In genomic region chr9:75889977-75890540, GRCh38 we compare ENCODE assay signal across 8 cellular contexts. TPM values are rescaled to one million over a fixed set of nuclear protein-coding genes. Genes with fewer than 3 reads are reported as not detected.
DNase-seq lines count a peak whose midpoint lies in the region; ATAC-seq lines count a peak whose summit lies in the region.

No MANE protein-coding gene starts in this region.

- no peaks in the 10 kb centered on the region for H3K9me3 Mint-ChIP-seq in activated naive CD4-positive, alpha-beta T cell treated with anti-CD3 and anti-CD28 coated beads, Interleukin-2, amount 50 U/mL, for 24 hours

- ATAC-seq in activated CD4-positive, CD25-positive, alpha-beta regulatory T cell treated with anti-CD3 and anti-CD28 coated beads, Interleukin-2, amount 50 U/mL, for 24 hours = peak; percentile 2 to 10
- ATAC-seq in HG03139 (IDR thresholded peaks at IDR 0.05; ENCODE audit: unreplicated experiment) = no peak

- no peaks in the 10 kb centered on the region for H3K36me3 Mint-ChIP-seq in activated naive CD4-positive, alpha-beta T cell treated with anti-CD3 and anti-CD28 coated beads, Interleukin-2, amount 50 U/mL, for 24 hours

- peak overlapping the region; percentile 85 for H3K27ac Mint-ChIP-seq in activated naive CD4-positive, alpha-beta T cell treated with anti-CD3 and anti-CD28 coated beads, Interleukin-2, amount 50 U/mL, for 24 hours

- H3K4me1 Mint-ChIP-seq in activated naive CD4-positive, alpha-beta T cell treated with anti-CD3 and anti-CD28 coated beads, Interleukin-2, amount 50 U/mL, for 24 hours = peaks cover 49% of the 10 kb centered on the region

- no peaks in the 10 kb centered on the region for H3K27me3 Mint-ChIP-seq in activated naive CD4-positive, alpha-beta T cell treated with anti-CD3 and anti-CD28 coated beads, Interleukin-2, amount 50 U/mL, for 24 hours

- DNase-seq in activated CD4-positive, CD25-positive, alpha-beta regulatory T cell treated with anti-CD3 and anti-CD28 coated beads, Interleukin-2, amount 50 U/mL, for 72 hours = no peak
- DNase-seq in M059J (ENCODE audit: low read depth) = peak; percentile 52
- DNase-seq in glomerular visceral epithelial cell (ENCODE audit: extremely low spot score) = peak; percentile 32
- peak; percentile 18 for DNase-seq in occipital lobe (lab: John Stamatoyannopoulos, UW)
- no peak for DNase-seq in NAMALWA (ENCODE audit: low spot score)

- peak overlapping the region; percentile 97 for H3K4me3 Mint-ChIP-seq in activated naive CD4-positive, alpha-beta T cell treated with anti-CD3 and anti-CD28 coated beads, Interleukin-2, amount 50 U/mL, for 24 hours

RNA-seq across cellular contexts. Expression of gene PCSK5, which starts 0.4 kb away (rescaled TPM):
- 0.07 and 0.10 TPM in 2 replicates for total RNA-seq in M059J (2014; rRNA removed; shearing (Covaris generic))
- 16.5 TPM for total RNA-seq in occipital lobe

Comparison
In these comparisons a context has a peak if more than half of its experiments do, and no peak if none do; other contexts are left out.
1. DNase-seq: peak in M059J (single experiment), glomerular visceral epithelial cell (single experiment) and occipital lobe (single experiment); none in activated CD4-positive, CD25-positive, alpha-beta regulatory T cell treated with anti-CD3 and anti-CD28 coated beads, Interleukin-2, amount 50 U/mL, for 72 hours (single experiment) and NAMALWA (single experiment).
2. RNA of gene PCSK5, which starts 0.4 kb away (total RNA-seq): 16.5 TPM in occipital lobe (single experiment); 0.07 to 0.10 TPM in M059J; every median in the first group is over 10 times any median in the second.